Comparison of ENCODE assay signal across 1 cellular context in genomic region chr5:10364186-10364689, GRCh38.
TF ChIP-seq lines count a peak whose summit lies in the region.

No MANE protein-coding gene starts in this region.

TF ChIP-seq in GM12878, 131 proteins besides CTCF, POLR2A, EP300 and RAD21:
- TF ChIP-seq YBX1 (IDR thresholded peaks at IDR 0.05), result no peak
- TF ChIP-seq SMC3 (IDR thresholded peaks at IDR 0.05; ENCODE audit: borderline replicate concordance, low read length), result peak; percentile 20; the same call in 1 of the 2 replicates
